Comparison of ENCODE assay signal across 1 cellular context in genomic region chr7:72405389-72405788, GRCh38.
TF ChIP-seq lines count a peak whose summit lies in the region.

No MANE protein-coding gene starts in this region.

TF ChIP-seq in GM23338, 12 proteins besides CTCF, POLR2A, EP300 and RAD21 (continued from another document):
- TF ChIP-seq ZNF462 (CRISPR knock-in tag; IDR thresholded peaks at IDR 0.05), result no peak
